Comparison of ENCODE assay signal across 23 cellular contexts in the genomic region with DNA sequence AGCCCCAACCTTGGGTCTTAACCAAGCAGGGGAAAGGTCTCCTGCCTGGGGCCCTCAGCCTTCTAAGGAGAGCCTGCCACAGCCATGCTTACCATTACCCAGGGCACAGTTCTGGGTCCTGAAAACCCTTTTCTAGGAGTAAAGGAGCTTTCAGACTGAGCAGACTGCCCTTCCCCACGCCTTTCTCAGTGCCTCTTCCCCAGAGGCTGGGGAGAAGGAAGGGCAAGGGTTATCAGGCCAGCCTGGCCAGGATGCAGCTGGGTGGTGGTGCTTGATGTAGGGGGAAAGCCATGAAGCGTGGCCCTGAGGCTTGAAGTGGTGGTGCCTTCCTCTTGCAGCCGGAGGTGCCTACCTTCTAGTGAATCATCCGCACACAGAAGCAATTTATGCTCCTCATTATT. TPM values are rescaled to one million over a fixed set of nuclear protein-coding genes. Genes with fewer than 3 reads are reported as not detected.
DNase-seq lines count a peak whose midpoint lies in the region; ATAC-seq and TF ChIP-seq lines count a peak whose summit lies in the region.
"Had no signal": no experiment of that assay in that cellular context is flagged by ENCODE, and none has a peak within 500 bp of the region (broad histone marks: within the 10 kb centered on the region; RNA-seq: fewer than 3 reads in every experiment).

No MANE protein-coding gene starts in this region.

- peaks cover 44% of the 10 kb centered on the region for H3K4me1 ChIP-seq in OCI-LY7 (ENCODE audit: insufficient read depth, low read length, poor library complexity, severe bottlenecking)

- no peak overlapping the region for H3K27ac ChIP-seq in OCI-LY7 (ENCODE audit: low read depth, low read length, poor library complexity, severe bottlenecking)
- H3K27ac ChIP-seq: 22Rv1 had no signal

- CTCF ChIA-PET in activated CD4-positive, alpha-beta T cell treated with anti-CD3 and anti-CD28 coated beads, Interleukin-2, amount 10 ng/mL, durations not matched to agents 7 days and 5 days (lab: Charles Lee), result interaction anchor here (1.1 kb wide), 1 partner anchor 13 kb away, joined by 4 read pairs; no protein-coding TSS in a partner anchor
- CTCF ChIA-PET in activated CD4-positive, alpha-beta T cell treated with anti-CD3 and anti-CD28 coated beads for 36 hours (lab: Charles Lee), result interaction anchor here (0.6 to 0.9 kb wide), 3 partner anchors 30 to 746 kb away, joined by 3 read pairs; no protein-coding TSS in a partner anchor
- CTCF ChIA-PET in OCI-LY7 (lab: Charles Lee; ENCODE audit: unreplicated experiment), result no interaction called here

- TF ChIP-seq CTCF in OCI-LY7 (conservative IDR thresholded peaks at IDR 0.05; ENCODE audit: low read length) (no peak), endothelial cell (IDR thresholded peaks at IDR 0.05; ENCODE audit: unreplicated experiment) (no peak), neural crest cell (conservative IDR thresholded peaks at IDR 0.05) (no peak)

- H3K9me3 ChIP-seq in OCI-LY7 (ENCODE audit: low read length), result no peaks in the 10 kb centered on the region

- POLR2A ChIA-PET in activated CD4-positive, alpha-beta T cell treated with anti-CD3 and anti-CD28 coated beads, Interleukin-2, amount 10 ng/mL, durations not matched to agents 7 days and 5 days (lab: Charles Lee), result no interaction called here
- POLR2A ChIA-PET in activated CD4-positive, alpha-beta T cell treated with anti-CD3 and anti-CD28 coated beads for 36 hours (lab: Charles Lee), result no interaction called here
- POLR2A ChIA-PET in OCI-LY7 (lab: Charles Lee), result interaction anchor here (0.8 kb wide), 1 partner anchor 57 kb away, joined by 4 read pairs; no protein-coding TSS in a partner anchor

- no peak overlapping the region for H2AFZ ChIP-seq in OCI-LY7 (ENCODE audit: low read length)

- H3K4me3 Mint-ChIP-seq in activated CD4-positive, alpha-beta T cell treated with anti-CD3 and anti-CD28 coated beads, Interleukin-2, amount 10 ng/mL, durations not matched to agents 7 days and 5 days, result no peak overlapping the region
- H3K4me3 Mint-ChIP-seq in activated CD4-positive, alpha-beta T cell treated with anti-CD3 and anti-CD28 coated beads for 36 hours, result no peak overlapping the region
- peak overlapping the region; percentile 21 for H3K4me3 Mint-ChIP-seq in endothelial cell (ENCODE audit: unreplicated experiment)
- peak overlapping the region; percentile 21 for H3K4me3 Mint-ChIP-seq in neural crest cell
- H3K4me3 Mint-ChIP-seq: activated B cell treated with CpG ODN at 0.5 μM for 24 hours; B cell; brain; immature natural killer cell; natural killer cell; T-helper 1 cell treated with Interleukin-12 subunit alpha and Interleukin-12 subunit beta and Interleukin-4 antibody, amounts not matched to agents 30 μg/mL and 1 μg/mL, for 36 hours had no signal

- ATAC-seq in activated CD4-positive, alpha-beta T cell treated with anti-CD3 and anti-CD28 coated beads for 36 hours, result no peak
- ATAC-seq in esophagus mucosa (no peak), HG03378 (IDR thresholded peaks at IDR 0.05; ENCODE audit: unreplicated experiment) (no peak)

- H3K36me3 Mint-ChIP-seq in activated CD4-positive, alpha-beta T cell treated with anti-CD3 and anti-CD28 coated beads, Interleukin-2, amount 10 ng/mL, durations not matched to agents 7 days and 5 days (ENCODE audit: low read depth), result peaks cover 18% of the 10 kb centered on the region
- peaks cover 4% of the 10 kb centered on the region for H3K36me3 Mint-ChIP-seq in activated CD4-positive, alpha-beta T cell treated with anti-CD3 and anti-CD28 coated beads for 36 hours (ENCODE audit: low read depth)
- no peaks in the 10 kb centered on the region for H3K36me3 Mint-ChIP-seq in endothelial cell (ENCODE audit: low read depth, unreplicated experiment)
- H3K36me3 Mint-ChIP-seq in neural crest cell (ENCODE audit: low read depth), result no peaks in the 10 kb centered on the region
- H3K36me3 Mint-ChIP-seq: activated naive CD4-positive, alpha-beta T cell treated with anti-CD3 and anti-CD28 coated beads, Interleukin-2, amount 50 U/mL, for 72 hours; brain; immature natural killer cell; natural killer cell had no signal

- H3K4me3 ChIP-seq in OCI-LY7 (ENCODE audit: low read depth, low read length, poor library complexity, severe bottlenecking), result no peak overlapping the region

- H3K79me2 ChIP-seq in OCI-LY7 (ENCODE audit: insufficient read depth, low read depth, low read length), result no peaks in the 10 kb centered on the region

- H3K4me2 ChIP-seq in OCI-LY7 (ENCODE audit: low read length), result peak overlapping the region; percentile 11; the same call in 1 of the 2 replicates

- no peaks in the 10 kb centered on the region for H3K9me2 ChIP-seq in OCI-LY7 (ENCODE audit: insufficient read depth, low read length)

- H3K36me3 ChIP-seq in OCI-LY7 (ENCODE audit: insufficient read depth, low read length), result no peaks in the 10 kb centered on the region

- no peaks in the 10 kb centered on the region for H3K9me3 Mint-ChIP-seq in activated CD4-positive, alpha-beta T cell treated with anti-CD3 and anti-CD28 coated beads, Interleukin-2, amount 10 ng/mL, durations not matched to agents 7 days and 5 days
- H3K9me3 Mint-ChIP-seq in activated CD4-positive, alpha-beta T cell treated with anti-CD3 and anti-CD28 coated beads for 36 hours (ENCODE audit: low read depth), result no peaks in the 10 kb centered on the region
- H3K9me3 Mint-ChIP-seq in endothelial cell (ENCODE audit: unreplicated experiment) (no peaks in the 10 kb centered on the region), neural crest cell (no peaks in the 10 kb centered on the region)
- H3K9me3 Mint-ChIP-seq: activated B cell treated with CpG ODN at 0.5 μM for 24 hours; activated naive CD4-positive, alpha-beta T cell treated with anti-CD3 and anti-CD28 coated beads, Interleukin-2, amount 50 U/mL, for 72 hours; natural killer cell; T-helper 1 cell treated with Interleukin-12 subunit alpha and Interleukin-12 subunit beta and Interleukin-4 antibody, amounts not matched to agents 30 μg/mL and 1 μg/mL, for 36 hours had no signal

- intact Hi-C loops in activated CD4-positive, alpha-beta T cell treated with anti-CD3 and anti-CD28 coated beads for 36 hours (cut with DNase I, micrococcal nuclease), result no loop called here
- intact Hi-C loops in OCI-LY7 (cut with micrococcal nuclease; ENCODE audit: unreplicated experiment), result no loop called here

- peaks cover 23% of the 10 kb centered on the region for H3K4me1 Mint-ChIP-seq in activated CD4-positive, alpha-beta T cell treated with anti-CD3 and anti-CD28 coated beads, Interleukin-2, amount 10 ng/mL, durations not matched to agents 7 days and 5 days
- H3K4me1 Mint-ChIP-seq in activated CD4-positive, alpha-beta T cell treated with anti-CD3 and anti-CD28 coated beads for 36 hours, result peaks cover 34% of the 10 kb centered on the region
- H3K4me1 Mint-ChIP-seq in endothelial cell (ENCODE audit: unreplicated experiment) (peaks cover 28% of the 10 kb centered on the region), neural crest cell (peaks cover 61% of the 10 kb centered on the region)
- H3K4me1 Mint-ChIP-seq: immature natural killer cell, natural killer cell had no signal

- H3K27me3 Mint-ChIP-seq in activated CD4-positive, alpha-beta T cell treated with anti-CD3 and anti-CD28 coated beads, Interleukin-2, amount 10 ng/mL, durations not matched to agents 7 days and 5 days, result peaks cover 5% of the 10 kb centered on the region
- H3K27me3 Mint-ChIP-seq in activated CD4-positive, alpha-beta T cell treated with anti-CD3 and anti-CD28 coated beads for 36 hours, result no peaks in the 10 kb centered on the region
- no peaks in the 10 kb centered on the region for H3K27me3 Mint-ChIP-seq in endothelial cell (ENCODE audit: unreplicated experiment)
- no peaks in the 10 kb centered on the region for H3K27me3 Mint-ChIP-seq in neural crest cell (ENCODE audit: low read depth)

- no peaks in the 10 kb centered on the region for H4K20me1 ChIP-seq in OCI-LY7 (ENCODE audit: insufficient read depth, low read length)

- no peak for DNase-seq in activated CD4-positive, alpha-beta T cell treated with anti-CD3 and anti-CD28 coated beads, Interleukin-2, amount 10 ng/mL, durations not matched to agents 7 days and 5 days
- no peak for DNase-seq in activated CD4-positive, alpha-beta T cell treated with anti-CD3 and anti-CD28 coated beads for 36 hours
- DNase-seq in OCI-LY7 (ENCODE audit: low spot score) (peak; percentile 62), endothelial cell (ENCODE audit: low spot score) (peak; percentile 43), neural crest cell (ENCODE audit: low read depth, low spot score) (no peak), anterior cingulate cortex (lab: John Stamatoyannopoulos, UW) (no peak)
- DNase-seq: activated B cell treated with CpG ODN at 0.5 μM for 24 hours, immature natural killer cell, Karpas-422, mammary epithelial cell, natural killer cell, NCI-H1092 treated with DMSO at 0.1 percent for 48 hours, NCI-H2081 treated with DMSO at 0.1 percent for 48 hours, NCI-H510A had no signal

- H3K27ac Mint-ChIP-seq in activated CD4-positive, alpha-beta T cell treated with anti-CD3 and anti-CD28 coated beads, Interleukin-2, amount 10 ng/mL, durations not matched to agents 7 days and 5 days, result peak overlapping the region; percentile 31
- no peak overlapping the region for H3K27ac Mint-ChIP-seq in activated CD4-positive, alpha-beta T cell treated with anti-CD3 and anti-CD28 coated beads for 36 hours
- H3K27ac Mint-ChIP-seq in endothelial cell (ENCODE audit: unreplicated experiment) (no peak overlapping the region), neural crest cell (ENCODE audit: unreplicated experiment) (peak overlapping the region; percentile 86)
- H3K27ac Mint-ChIP-seq: activated B cell treated with CpG ODN at 0.5 μM for 24 hours; activated naive CD4-positive, alpha-beta T cell treated with anti-CD3 and anti-CD28 coated beads, Interleukin-2, amount 50 U/mL, for 72 hours; B cell; natural killer cell; progenitor cell of endocrine pancreas; T-helper 1 cell treated with Interleukin-12 subunit alpha and Interleukin-12 subunit beta and Interleukin-4 antibody, amounts not matched to agents 30 μg/mL and 1 μg/mL, for 36 hours had no signal

- BruUV-seq in OCI-LY7 (replicated peaks; lab: Mats Ljungman, UMichigan), result no TSS peak

RNA-seq across cellular contexts. Expression of a gene that starts 40.5 kb away (rescaled TPM):
- total RNA-seq in activated CD4-positive, alpha-beta T cell treated with anti-CD3 and anti-CD28 coated beads, Interleukin-2, amount 10 ng/mL, durations not matched to agents 7 days and 5 days, result 10 to 100 TPM; 28.9 to 31.1 TPM
- total RNA-seq in activated CD4-positive, alpha-beta T cell treated with anti-CD3 and anti-CD28 coated beads for 36 hours, result 10 to 100 TPM in 1 of 2 experiments, 1 to 10 TPM in 1; 10.0 to 10.1 TPM
- 2.4 and 3.0 TPM in 2 replicates for total RNA-seq in OCI-LY7 (2014; rRNA removed; shearing (Covaris generic))
- total RNA-seq in OCI-LY7 (2022) (4.6 and 4.9 TPM in 2 replicates), endothelial cell (ENCODE audit: unreplicated experiment) (29.1 TPM), neural crest cell (19.8 and 22.6 TPM in 2 replicates), esophagus mucosa (2.6 TPM)
- total RNA-seq: HT1080 had no signal

Comparison
In these comparisons a context has a peak if more than half of its experiments do, and no peak if none do; other contexts are left out.
1. H3K27ac Mint-ChIP-seq: peak in activated CD4-positive, alpha-beta T cell treated with anti-CD3 and anti-CD28 coated beads, Interleukin-2, amount 10 ng/mL, durations not matched to agents 7 days and 5 days (single experiment) and neural crest cell (single experiment); none in activated CD4-positive, alpha-beta T cell treated with anti-CD3 and anti-CD28 coated beads for 36 hours (single experiment) and endothelial cell (single experiment).
2. DNase-seq: peak in OCI-LY7 (single experiment) and endothelial cell (single experiment); none in activated CD4-positive, alpha-beta T cell treated with anti-CD3 and anti-CD28 coated beads, Interleukin-2, amount 10 ng/mL, durations not matched to agents 7 days and 5 days (single experiment), activated CD4-positive, alpha-beta T cell treated with anti-CD3 and anti-CD28 coated beads for 36 hours (single experiment), neural crest cell (single experiment) and anterior cingulate cortex (0 of 58).
3. H3K4me3 Mint-ChIP-seq: peak in endothelial cell (single experiment) and neural crest cell (single experiment); none in activated CD4-positive, alpha-beta T cell treated with anti-CD3 and anti-CD28 coated beads, Interleukin-2, amount 10 ng/mL, durations not matched to agents 7 days and 5 days (single experiment) and activated CD4-positive, alpha-beta T cell treated with anti-CD3 and anti-CD28 coated beads for 36 hours (single experiment).